In the genomic region with DNA sequence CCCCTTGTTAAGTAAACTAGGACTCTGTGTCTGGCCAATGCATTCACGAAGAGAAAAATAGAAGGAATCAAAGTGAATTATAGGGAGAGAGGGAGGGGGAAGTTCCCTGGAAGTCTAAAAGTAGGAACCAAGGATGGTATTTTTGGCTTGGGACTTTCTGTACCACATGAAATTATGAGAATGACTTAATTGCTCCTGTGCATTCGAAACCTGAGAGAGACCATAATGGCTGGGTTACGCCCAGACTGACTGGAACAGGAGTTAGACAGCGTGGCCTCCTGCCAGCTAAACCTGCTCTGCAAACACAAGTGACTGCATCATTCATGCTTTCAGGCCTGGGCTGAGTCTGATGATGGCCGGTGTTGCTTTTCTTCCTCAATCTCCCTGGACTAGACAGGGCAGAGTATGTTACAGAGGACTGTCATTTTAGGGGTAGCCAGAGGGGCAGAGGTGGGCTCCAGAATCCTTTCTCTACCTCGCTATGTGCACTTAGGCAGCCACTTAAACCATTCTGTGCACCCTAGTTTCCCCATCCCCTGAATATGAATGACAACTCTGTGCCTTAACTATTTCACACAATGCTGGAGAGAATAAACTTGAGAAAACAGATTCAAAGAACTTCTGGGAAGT, we compare ENCODE assay signal across 8 cellular contexts. TPM values are rescaled to one million over a fixed set of nuclear protein-coding genes. Genes with fewer than 3 reads are reported as not detected.
A peak's percentile ranks its signal among the peaks of the same experiment; 100 is the strongest.
DNase-seq lines count a peak whose midpoint lies in the region; ATAC-seq and TF ChIP-seq lines count a peak whose summit lies in the region.

No MANE protein-coding gene starts in this region.

- H3K4me1 Mint-ChIP-seq in activated T-cell treated with anti-CD3 and anti-CD28 coated beads, Interleukin-2, amount 50 U/mL, for 4 hours (ENCODE audit: low read depth), result no peaks in the 10 kb centered on the region
- H3K4me1 Mint-ChIP-seq in natural killer cell treated with Interleukin-12 subunit alpha and Interleukin-12 subunit beta and Interleukin-15 and Interleukin-18, amount 100 ng/mL, for 72 hours (ENCODE audit: low read depth in 2 of 2), result peaks cover 9 to 27% of the 10 kb centered on the region in 2 donors

- H3K4me3 ChIP-seq in LNCaP clone FGC (ENCODE audit: low read depth, low read length), result no peak overlapping the region

- DNase-seq in DMS53 (lab: John Stamatoyannopoulos, UW) (peak; percentile 75), LNCaP clone FGC (ENCODE audit: low read depth) (peak; percentile 83), astrocyte of the hippocampus (ENCODE audit: low read depth, low spot score) (peak; percentile 94), midbrain (lab: John Stamatoyannopoulos, UW) (peak; percentile 28), hippocampal formation (lab: John Stamatoyannopoulos, UW) (no peak)
- no peak for DNase-seq in activated T-cell treated with anti-CD3 and anti-CD28 coated beads, Interleukin-2, amount 50 U/mL, for 4 hours
- no peak for DNase-seq in natural killer cell treated with Interleukin-12 subunit alpha and Interleukin-12 subunit beta and Interleukin-15 and Interleukin-18, amount 100 ng/mL, for 72 hours (ENCODE audit: low spot score)

- TF ChIP-seq CTCF in LNCaP clone FGC (IDR thresholded peaks at IDR 0.05; ENCODE audit: control insufficient read depth, extremely low read depth, insufficient read depth), result no peak

- peak; percentile 75 for ATAC-seq in GM21723 (IDR thresholded peaks at IDR 0.05; ENCODE audit: unreplicated experiment)
- ATAC-seq in activated T-cell treated with anti-CD3 and anti-CD28 coated beads, Interleukin-2, amount 50 U/mL, for 4 hours, result no peak
- no peak for ATAC-seq in natural killer cell treated with Interleukin-12 subunit alpha and Interleukin-12 subunit beta and Interleukin-15 and Interleukin-18, amount 100 ng/mL, for 72 hours

- no peak overlapping the region for H3K4me3 Mint-ChIP-seq in activated T-cell treated with anti-CD3 and anti-CD28 coated beads, Interleukin-2, amount 50 U/mL, for 4 hours
- no peak overlapping the region for H3K4me3 Mint-ChIP-seq in natural killer cell treated with Interleukin-12 subunit alpha and Interleukin-12 subunit beta and Interleukin-15 and Interleukin-18, amount 100 ng/mL, for 72 hours

- H3K9me3 Mint-ChIP-seq in activated T-cell treated with anti-CD3 and anti-CD28 coated beads, Interleukin-2, amount 50 U/mL, for 4 hours, result no peaks in the 10 kb centered on the region
- H3K9me3 Mint-ChIP-seq in natural killer cell treated with Interleukin-12 subunit alpha and Interleukin-12 subunit beta and Interleukin-15 and Interleukin-18, amount 100 ng/mL, for 72 hours, result no peaks in the 10 kb centered on the region

- no peaks in the 10 kb centered on the region for H3K36me3 Mint-ChIP-seq in activated T-cell treated with anti-CD3 and anti-CD28 coated beads, Interleukin-2, amount 50 U/mL, for 4 hours (ENCODE audit: insufficient read depth)
- H3K36me3 Mint-ChIP-seq in natural killer cell treated with Interleukin-12 subunit alpha and Interleukin-12 subunit beta and Interleukin-15 and Interleukin-18, amount 100 ng/mL, for 72 hours, result no peaks in the 10 kb centered on the region

- peak overlapping the region in 1 of 2 donors; percentile 22 for H3K27ac Mint-ChIP-seq in natural killer cell treated with Interleukin-12 subunit alpha and Interleukin-12 subunit beta and Interleukin-15 and Interleukin-18, amount 100 ng/mL, for 72 hours

- peaks cover 4% of the 10 kb centered on the region for H3K27me3 Mint-ChIP-seq in activated T-cell treated with anti-CD3 and anti-CD28 coated beads, Interleukin-2, amount 50 U/mL, for 4 hours (ENCODE audit: low read depth)
- no peaks in the 10 kb centered on the region for H3K27me3 Mint-ChIP-seq in natural killer cell treated with Interleukin-12 subunit alpha and Interleukin-12 subunit beta and Interleukin-15 and Interleukin-18, amount 100 ng/mL, for 72 hours

RNA-seq across cellular contexts. Expression of a gene that starts 58.9 kb away (rescaled TPM):
- 1 to 10 TPM; 1.5 to 3.9 (median 2.3) TPM for total RNA-seq in activated T-cell treated with anti-CD3 and anti-CD28 coated beads, Interleukin-2, amount 50 U/mL, for 4 hours
- total RNA-seq in natural killer cell treated with Interleukin-12 subunit alpha and Interleukin-12 subunit beta and Interleukin-15 and Interleukin-18, amount 100 ng/mL, for 72 hours, result 10 to 100 TPM in 1 of 2 donors, 1 to 10 TPM in 1; 3.7 to 20.0 TPM

Comparison
In these comparisons a context has a peak if more than half of its experiments do, and no peak if none do; other contexts are left out.
1. DNase-seq: peak in DMS53 (single experiment), LNCaP clone FGC (single experiment), astrocyte of the hippocampus (single experiment) and midbrain (single experiment); none in hippocampal formation (0 of 2), activated T-cell treated with anti-CD3 and anti-CD28 coated beads, Interleukin-2, amount 50 U/mL, for 4 hours (single experiment) and natural killer cell treated with Interleukin-12 subunit alpha and Interleukin-12 subunit beta and Interleukin-15 and Interleukin-18, amount 100 ng/mL, for 72 hours (single experiment).